26 cellular contexts compared by ENCODE assay signal in genomic region chr13:22095794-22096193, GRCh38.
"Had no signal": no experiment of that assay in that cellular context is flagged by ENCODE, and none has a peak within 500 bp of the region (broad histone marks: within the 10 kb centered on the region; RNA-seq: fewer than 3 reads in every experiment).

No MANE protein-coding gene starts in this region.

- H3K27ac ChIP-seq: SK-N-MC, VCaP had no signal

- H3K27me3 Mint-ChIP-seq: activated CD4-positive, alpha-beta memory T cell treated with anti-CD3 and anti-CD28 coated beads for 36 hours; activated CD4-positive, alpha-beta T cell treated with anti-CD3 and anti-CD28 coated beads, Interleukin-2, amount 10 ng/mL, durations not matched to agents 7 days and 5 days; brain; central memory CD8-positive, alpha-beta T cell; T-cell had no signal

- DNase-seq: activated CD4-positive, alpha-beta memory T cell treated with anti-CD3 and anti-CD28 coated beads for 36 hours; activated CD4-positive, alpha-beta T cell treated with anti-CD3 and anti-CD28 coated beads, Interleukin-2, amount 10 ng/mL, durations not matched to agents 7 days and 5 days; activated CD4-positive, CD25-positive, alpha-beta regulatory T cell; activated CD8-positive, alpha-beta memory T cell treated with anti-CD3 and anti-CD28 coated beads for 24 hours; activated effector memory CD4-positive, alpha-beta T cell treated with anti-CD3 and anti-CD28 coated beads, Interleukin-2, amount 50 U/mL, for 16 hours; activated naive CD4-positive, alpha-beta T cell treated with Interleukin-2 at 50 U/mL for 16 hours; activated T-cell treated with anti-CD3 and anti-CD28 coated beads, Interleukin-2, amount 50 U/mL, for 4 hours; amygdala; Kasumi-1; KBM-7; NCI-H1048; NCI-H1930; NCI-H2107; NCI-H774; NK-92 treated with Interleukin-12 subunit alpha and Interleukin-12 subunit beta, amount 100 ng/mL, for 24 hours; OCI-M1; RPMI8226; T-cell; T-helper 2 cell had no signal

- H3K4me3 Mint-ChIP-seq: activated CD4-positive, alpha-beta memory T cell treated with anti-CD3 and anti-CD28 coated beads for 36 hours; activated CD4-positive, alpha-beta T cell treated with anti-CD3 and anti-CD28 coated beads, Interleukin-2, amount 10 ng/mL, durations not matched to agents 7 days and 5 days; activated T-cell treated with anti-CD3 and anti-CD28 coated beads, Interleukin-2, amount 50 U/mL, for 4 hours; brain; central memory CD8-positive, alpha-beta T cell; T-cell had no signal

- H3K36me3 Mint-ChIP-seq: brain had no signal

- H3K9me3 Mint-ChIP-seq: brain had no signal

- H3K4me1 Mint-ChIP-seq: activated CD4-positive, alpha-beta T cell treated with anti-CD3 and anti-CD28 coated beads, Interleukin-2, amount 10 ng/mL, durations not matched to agents 7 days and 5 days; brain; T-cell had no signal

- H3K4me3 ChIP-seq: SK-N-MC had no signal

- H3K27ac Mint-ChIP-seq: activated CD4-positive, alpha-beta memory T cell treated with anti-CD3 and anti-CD28 coated beads for 36 hours; activated CD4-positive, alpha-beta T cell treated with anti-CD3 and anti-CD28 coated beads, Interleukin-2, amount 10 ng/mL, durations not matched to agents 7 days and 5 days; brain; T-cell had no signal

- ATAC-seq: activated naive CD4-positive, alpha-beta T cell treated with anti-CD3 and anti-CD28 coated beads, Interleukin-2, amount 50 U/mL, for 72 hours; activated T-cell treated with anti-CD3 and anti-CD28 coated beads, Interleukin-2, amount 50 U/mL, for 4 hours; Panc1; Right ventricle myocardium inferior; T-cell had no signal
